In genomic region chr20:48164566-48165400, GRCh38 we compare ENCODE assay signal across 20 cellular contexts.
"Had no signal": no experiment of that assay in that cellular context is flagged by ENCODE, and none has a peak within 500 bp of the region (broad histone marks: within the 10 kb centered on the region; RNA-seq: fewer than 3 reads in every experiment).

No MANE protein-coding gene starts in this region.

- H3K27ac Mint-ChIP-seq: activated CD8-positive, alpha-beta T cell treated with anti-CD3 and anti-CD28 coated beads for 36 hours; activated naive CD4-positive, alpha-beta T cell treated with anti-CD3 and anti-CD28 coated beads, Interleukin-2, amount 50 U/mL, for 72 hours; activated naive CD8-positive, alpha-beta T cell treated with anti-CD3 and anti-CD28 coated beads, Interleukin-2, amount 50 U/mL, for 24 hours had no signal

- H3K4me3 Mint-ChIP-seq: activated CD8-positive, alpha-beta T cell treated with anti-CD3 and anti-CD28 coated beads for 36 hours; activated naive CD8-positive, alpha-beta T cell treated with anti-CD3 and anti-CD28 coated beads, Interleukin-2, amount 50 U/mL, for 24 hours; central memory CD8-positive, alpha-beta T cell had no signal

- FAIRE-seq: astrocyte had no signal

- H3K36me3 Mint-ChIP-seq: activated naive CD4-positive, alpha-beta T cell treated with anti-CD3 and anti-CD28 coated beads, Interleukin-2, amount 50 U/mL, for 72 hours; brain had no signal

- ATAC-seq: activated CD4-positive, CD25-positive, alpha-beta regulatory T cell treated with anti-CD3 and anti-CD28 coated beads, Interleukin-2, amount 50 U/mL, for 24 hours; activated CD8-positive, alpha-beta T cell treated with anti-CD3 and anti-CD28 coated beads for 36 hours; activated naive CD4-positive, alpha-beta T cell treated with anti-CD3 and anti-CD28 coated beads, Interleukin-2, amount 50 U/mL, for 72 hours; activated naive CD8-positive, alpha-beta T cell treated with anti-CD3 and anti-CD28 coated beads, Interleukin-2, amount 50 U/mL, for 24 hours had no signal

- H3K4me1 Mint-ChIP-seq: activated naive CD8-positive, alpha-beta T cell treated with anti-CD3 and anti-CD28 coated beads, Interleukin-2, amount 50 U/mL, for 24 hours; central memory CD8-positive, alpha-beta T cell had no signal

- H3K27ac ChIP-seq: VCaP had no signal

- DNase-seq: activated CD4-positive, alpha-beta T cell treated with anti-CD3 and anti-CD28 coated beads for 4 hours; activated CD8-positive, alpha-beta memory T cell treated with anti-CD3 and anti-CD28 coated beads, Interleukin-2, amount 50 U/mL, for 4 hours; activated CD8-positive, alpha-beta T cell treated with anti-CD3 and anti-CD28 coated beads for 36 hours; activated naive CD8-positive, alpha-beta T cell treated with anti-CD3 and anti-CD28 coated beads, Interleukin-2, amount 50 U/mL, for 24 hours; amniotic stem cell; KG1; NCI-H1092; NCI-H1417; NCI-H2029; NCI-H2107; NCI-H2171 treated with DMSO at 0.1 percent for 48 hours; NCI-H510A treated with DMSO at 0.1 percent for 48 hours; NCI-H69; SHP77 treated with DMSO at 0.1 percent for 48 hours had no signal

- H3K9me3 Mint-ChIP-seq: activated CD8-positive, alpha-beta T cell treated with anti-CD3 and anti-CD28 coated beads for 36 hours; activated naive CD4-positive, alpha-beta T cell treated with anti-CD3 and anti-CD28 coated beads, Interleukin-2, amount 50 U/mL, for 72 hours; activated naive CD8-positive, alpha-beta T cell treated with anti-CD3 and anti-CD28 coated beads, Interleukin-2, amount 50 U/mL, for 24 hours; central memory CD8-positive, alpha-beta T cell had no signal
